Comparison of ENCODE assay signal across 8 cellular contexts in the genomic region with DNA sequence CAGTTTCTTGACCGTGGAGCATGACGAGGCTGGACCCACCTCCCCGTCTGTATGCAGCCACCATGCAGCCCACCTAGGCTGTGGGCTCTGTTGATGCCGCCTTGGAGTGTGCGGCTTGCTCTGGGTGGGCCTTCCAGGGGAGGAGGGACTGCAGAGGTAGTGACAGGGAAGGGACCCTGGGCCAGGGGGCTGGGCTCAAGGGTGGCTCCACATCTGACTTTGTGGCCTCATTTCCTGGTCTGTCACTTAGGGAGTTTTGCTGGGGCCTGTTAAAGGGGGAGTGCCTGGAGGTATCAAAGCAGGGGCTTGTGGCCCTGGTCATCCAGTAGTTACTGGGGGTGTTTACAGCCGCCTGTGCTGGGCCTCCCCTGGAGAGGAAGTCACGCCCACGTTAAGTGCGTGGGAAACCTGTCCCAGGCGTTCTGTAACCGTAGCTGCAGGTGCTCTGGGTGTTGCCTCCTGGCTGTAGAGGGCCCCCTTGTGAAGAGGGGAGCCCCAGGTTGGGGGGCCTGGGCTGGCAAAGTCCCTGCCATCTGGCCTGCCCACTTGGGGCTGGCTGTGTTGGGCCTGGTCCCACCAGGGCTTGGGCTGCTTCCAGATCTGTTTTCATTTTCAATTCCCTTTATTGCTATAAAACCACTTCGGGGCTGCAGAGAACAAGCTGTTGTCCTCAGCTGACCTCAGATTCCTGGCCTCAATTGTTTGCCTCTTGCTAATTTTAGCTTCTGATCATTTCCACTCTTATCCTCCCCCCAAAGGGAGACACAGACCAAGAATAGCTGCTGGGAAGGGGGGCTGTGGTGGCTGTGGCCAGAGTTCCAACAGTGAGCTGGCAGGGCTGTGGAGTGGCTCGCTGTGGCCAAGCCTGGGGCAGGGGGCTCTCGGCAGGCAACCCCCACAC. TPM values are rescaled to one million over a fixed set of nuclear protein-coding genes. Genes with fewer than 3 reads are reported as not detected.
DNase-seq lines count a peak whose midpoint lies in the region; ATAC-seq and TF ChIP-seq lines count a peak whose summit lies in the region.

No MANE protein-coding gene starts in this region.

- peak in 3 of 4 donors; percentile 76 to 90 (median 86) for TF ChIP-seq EP300 in sigmoid colon (IDR thresholded peaks at IDR 0.05)

- H3K9me3 ChIP-seq in BE2C (no peaks in the 10 kb centered on the region), heart right ventricle (no peaks in the 10 kb centered on the region), sigmoid colon (no peaks in the 10 kb centered on the region)

- H3K36me3 Mint-ChIP-seq in activated naive CD8-positive, alpha-beta T cell treated with anti-CD3 and anti-CD28 coated beads, Interleukin-2, amount 10 ng/mL, durations not matched to agents 7 days and 5 days: peaks cover 37% of the 10 kb centered on the region

- peak; percentile 74 for ATAC-seq in GM18867 (IDR thresholded peaks at IDR 0.05; ENCODE audit: unreplicated experiment)
- ATAC-seq in HG03045 (IDR thresholded peaks at IDR 0.05; ENCODE audit: unreplicated experiment): peak; percentile 66
- ATAC-seq in activated naive CD8-positive, alpha-beta T cell treated with anti-CD3 and anti-CD28 coated beads, Interleukin-2, amount 10 ng/mL, durations not matched to agents 7 days and 5 days (ENCODE audit: low read depth): peak; percentile 42
- peak; percentile 84 to 95 (median 91) for ATAC-seq in heart right ventricle

- H3K4me1 ChIP-seq in BE2C (peaks cover 37% of the 10 kb centered on the region), heart right ventricle (peaks cover 55 to 100% (median 100%) of the 10 kb centered on the region in 9 donors), sigmoid colon (peaks cover 0 to 84% (median 73%) of the 10 kb centered on the region in 4 donors)

- H3K27me3 ChIP-seq in BE2C: no peaks in the 10 kb centered on the region
- no peaks in the 10 kb centered on the region for H3K27me3 ChIP-seq in heart right ventricle
- no peaks in the 10 kb centered on the region for H3K27me3 ChIP-seq in sigmoid colon

- H3K36me3 ChIP-seq in BE2C: peaks cover 7% of the 10 kb centered on the region
- peaks cover 0 to 30% (median 0%) of the 10 kb centered on the region in 9 donors for H3K36me3 ChIP-seq in heart right ventricle
- no peaks in the 10 kb centered on the region for H3K36me3 ChIP-seq in sigmoid colon

- 12 to 18% methylated on average over 14 of the region's 14 CpGs for WGBS in heart right ventricle, 2 donors
- WGBS in sigmoid colon, 2 donors: 13 to 14% methylated on average over 14 of the region's 14 CpGs

- peak overlapping the region; percentile 12; the same call in 1 of the 2 replicates for H3K4me3 ChIP-seq in BE2C (ENCODE audit: low read depth, low read length)
- peak overlapping the region in 9 of 10 donors; percentile 9 to 41 (median 36) for H3K4me3 ChIP-seq in heart right ventricle
- peak overlapping the region in 1 of 4 donors; percentile 2 for H3K4me3 ChIP-seq in sigmoid colon

- H3K27ac ChIP-seq in heart right ventricle (peak overlapping the region; percentile 83 to 98 (median 94)), sigmoid colon (peak overlapping the region; percentile 81 to 93 (median 82))

- TF ChIP-seq POLR2A in sigmoid colon (IDR thresholded peaks at IDR 0.05): no peak

- H3K27ac Mint-ChIP-seq in activated naive CD8-positive, alpha-beta T cell treated with anti-CD3 and anti-CD28 coated beads, Interleukin-2, amount 10 ng/mL, durations not matched to agents 7 days and 5 days: peak overlapping the region; percentile 100

- no peak for TF ChIP-seq CTCF in BE2C (IDR thresholded peaks at IDR 0.05; ENCODE audit: low read depth, low read length)
- peak in 1 of 9 donors; percentile 30 for TF ChIP-seq CTCF in heart right ventricle (IDR thresholded peaks at IDR 0.05)
- no peak for TF ChIP-seq CTCF in sigmoid colon (IDR thresholded peaks at IDR 0.05)

- no peaks in the 10 kb centered on the region for H3K27me3 Mint-ChIP-seq in activated naive CD8-positive, alpha-beta T cell treated with anti-CD3 and anti-CD28 coated beads, Interleukin-2, amount 10 ng/mL, durations not matched to agents 7 days and 5 days

- POLR2A ChIA-PET in activated naive CD8-positive, alpha-beta T cell treated with anti-CD3 and anti-CD28 coated beads, Interleukin-2, amount 10 ng/mL, durations not matched to agents 7 days and 5 days (lab: Charles Lee): interaction anchor here (1.2 to 19.8 kb wide), 9 partner anchors 7 to 138 kb away, joined by 4 to 390 read pairs (median 8); partner anchors contain the start of gene KLF13

- intact Hi-C loops in heart right ventricle (cut with DNase I): loop anchor here in 5 of 10 donors (2.0 to 10.0 kb wide), 4 partner anchors 18 to 132 kb away; no protein-coding TSS in a partner anchor
- intact Hi-C loops in sigmoid colon (cut with DNase I): loop anchor here (1.0 kb wide), 1 partner anchor 25 kb away; no protein-coding TSS in a partner anchor

- DNase-seq in BE2C: peak; percentile 60
- DNase-seq in NCI-H69 (lab: John Stamatoyannopoulos, UW): peak; percentile 76
- DNase-seq in activated naive CD8-positive, alpha-beta T cell treated with anti-CD3 and anti-CD28 coated beads, Interleukin-2, amount 10 ng/mL, durations not matched to agents 7 days and 5 days: peak; percentile 61
- peak; percentile 77 to 91 for DNase-seq in heart right ventricle
- peak; percentile 89 for DNase-seq in sigmoid colon
- DNase-seq in NCI-H128 (lab: John Stamatoyannopoulos, UW; ENCODE audit: unreplicated experiment): no peak

- H3K4me1 Mint-ChIP-seq in activated naive CD8-positive, alpha-beta T cell treated with anti-CD3 and anti-CD28 coated beads, Interleukin-2, amount 10 ng/mL, durations not matched to agents 7 days and 5 days: peaks cover 83% of the 10 kb centered on the region

- H3K4me3 Mint-ChIP-seq in activated naive CD8-positive, alpha-beta T cell treated with anti-CD3 and anti-CD28 coated beads, Interleukin-2, amount 10 ng/mL, durations not matched to agents 7 days and 5 days: peak overlapping the region; percentile 80

- H3K9me3 Mint-ChIP-seq in activated naive CD8-positive, alpha-beta T cell treated with anti-CD3 and anti-CD28 coated beads, Interleukin-2, amount 10 ng/mL, durations not matched to agents 7 days and 5 days: no peaks in the 10 kb centered on the region

RNA-seq across cellular contexts. Expression of gene KLF13, which starts 26.5 kb away (rescaled TPM):
- polyA plus RNA-seq in BE2C (2012; ENCODE audit: insufficient read depth, insufficient read length, low read depth): 88.9 TPM
- total RNA-seq in activated naive CD8-positive, alpha-beta T cell treated with anti-CD3 and anti-CD28 coated beads, Interleukin-2, amount 10 ng/mL, durations not matched to agents 7 days and 5 days: 100 to 1,000 TPM; 230 to 252 TPM
- total RNA-seq in heart right ventricle (100 to 1,000 TPM in 1 of 10 donors, 10 to 100 TPM in 9; 28.4 to 101 (median 49.4) TPM), sigmoid colon (10 to 100 TPM; 18.7 to 28.0 (median 24.5) TPM)
- polyA plus RNA-seq in heart right ventricle (10 to 100 TPM; 32.9 to 44.0 TPM), sigmoid colon (10 to 100 TPM; 23.4 to 71.9 (median 48.6) TPM)
